Comparison of ENCODE assay signal across 22 cellular contexts in the genomic region with DNA sequence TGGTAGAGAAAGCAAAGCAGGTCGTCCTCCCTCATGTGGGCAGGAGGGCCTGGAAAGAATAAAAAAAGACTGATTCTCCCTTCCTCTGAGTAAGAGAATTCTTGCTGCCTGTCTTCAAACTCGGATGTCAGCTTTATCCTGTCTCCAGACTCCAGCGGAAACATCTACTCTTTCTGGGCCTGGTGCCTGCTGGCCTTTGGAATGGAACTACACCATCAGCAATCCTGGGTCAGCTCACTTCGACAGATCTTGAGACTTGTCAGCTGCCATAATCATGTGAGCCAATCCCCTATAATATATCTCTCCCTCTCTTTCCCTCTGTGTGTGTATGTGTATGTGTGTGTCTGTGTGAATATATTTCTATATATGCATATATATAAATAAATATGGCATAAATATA.
DNase-seq lines count a peak whose midpoint lies in the region; ATAC-seq lines count a peak whose summit lies in the region.
"Had no signal": no experiment of that assay in that cellular context is flagged by ENCODE, and none has a peak within 500 bp of the region (broad histone marks: within the 10 kb centered on the region; RNA-seq: fewer than 3 reads in every experiment).

No MANE protein-coding gene starts in this region.

- POLR2A ChIA-PET in T-cell (lab: Charles Lee): no interaction called here

- no peaks in the 10 kb centered on the region for H3K27me3 Mint-ChIP-seq in T-cell
- H3K27me3 Mint-ChIP-seq: CD4-positive, alpha-beta T cell had no signal

- no peaks in the 10 kb centered on the region for H3K4me1 Mint-ChIP-seq in T-cell

- peak; percentile 69 for DNase-seq in Right ventricle myocardium inferior (ENCODE audit: missing footprints)
- DNase-seq in cardiac septum (ENCODE audit: low spot score): no peak
- DNase-seq in left ventricle myocardium superior: peak; percentile 66
- peak; percentile 30 for DNase-seq in mucosa of gallbladder (ENCODE audit: low spot score)
- no peak for DNase-seq in GDM1 (lab: John Stamatoyannopoulos, UW)
- DNase-seq in T-cell: no peak
- DNase-seq in NCI-H446 treated with DMSO at 0.1 percent for 48 hours (lab: John Stamatoyannopoulos, UW): no peak
- DNase-seq: ACHN; Caco-2; CD4-positive, alpha-beta T cell; DMS 273 treated with DMSO at 0.1 percent for 48 hours; DMS79 treated with DMSO at 0.1 percent for 48 hours; GM23248; KG1; NCI-H1092; NCI-H1436; NCI-H187 treated with DMSO at 0.1 percent for 48 hours; NCI-H510A; PC-9; SJCRH30 had no signal

- H3K27ac Mint-ChIP-seq in T-cell: no peak overlapping the region
- H3K27ac Mint-ChIP-seq: CD4-positive, alpha-beta T cell had no signal

- H3K36me3 Mint-ChIP-seq in T-cell: no peaks in the 10 kb centered on the region

- H3K4me3 Mint-ChIP-seq in T-cell: no peak overlapping the region
- H3K4me3 Mint-ChIP-seq: CD4-positive, alpha-beta T cell had no signal

- peak; percentile 83 for ATAC-seq in Right ventricle myocardium inferior
- peak; percentile 75 for ATAC-seq in left ventricle myocardium superior
- no peak for ATAC-seq in GM21423 (IDR thresholded peaks at IDR 0.05; ENCODE audit: unreplicated experiment)
- no peak for ATAC-seq in T-cell (replicated peaks in 1 of 4)
- ATAC-seq: GM12878 had no signal

- H3K9me3 Mint-ChIP-seq in T-cell: peaks cover 18 to 31% (median 24%) of the 10 kb centered on the region in 3 donors

- intact Hi-C loops in Right ventricle myocardium inferior (cut with DNase I) (no loop called here), cardiac septum (cut with DNase I) (no loop called here), left ventricle myocardium superior (cut with micrococcal nuclease) (no loop called here)

- CTCF ChIA-PET in T-cell (lab: Charles Lee): no interaction called here

Comparison
In these comparisons a context has a peak if more than half of its experiments do, and no peak if none do; other contexts are left out.
1. DNase-seq: peak in Right ventricle myocardium inferior (single experiment), left ventricle myocardium superior (single experiment) and mucosa of gallbladder (single experiment); none in cardiac septum (single experiment), GDM1 (single experiment), T-cell (0 of 34) and NCI-H446 treated with DMSO at 0.1 percent for 48 hours (single experiment).
2. ATAC-seq: peak in Right ventricle myocardium inferior (single experiment) and left ventricle myocardium superior (single experiment); none in GM21423 (single experiment) and T-cell (0 of 4).